Comparison of ENCODE assay signal across 28 cellular contexts in the genomic region with DNA sequence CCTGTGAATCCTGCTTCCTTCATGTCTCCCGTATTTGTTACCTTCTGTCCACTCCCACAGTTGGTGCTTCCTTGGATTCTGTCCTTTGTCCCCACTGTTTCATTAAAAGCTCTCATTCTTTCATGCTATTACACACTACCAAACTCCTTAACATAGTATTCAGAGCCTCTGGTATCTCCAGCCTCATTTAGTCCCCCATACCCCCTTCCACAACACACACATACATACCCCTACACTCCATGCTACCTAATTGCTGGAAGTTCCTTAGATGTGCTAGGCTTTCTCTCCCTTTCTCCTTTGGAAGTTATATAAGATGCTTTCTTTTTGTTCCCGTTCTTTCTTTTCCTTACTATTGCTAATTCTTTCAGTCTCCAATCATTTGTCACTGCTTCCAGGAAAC.
"Had no signal": no experiment of that assay in that cellular context is flagged by ENCODE, and none has a peak within 500 bp of the region (broad histone marks: within the 10 kb centered on the region; RNA-seq: fewer than 3 reads in every experiment).

No MANE protein-coding gene starts in this region.

- FAIRE-seq: astrocyte had no signal

- H3K27me3 ChIP-seq: brain microvascular endothelial cell, cardiac muscle cell had no signal

- H3K4me1 Mint-ChIP-seq: activated B cell treated with CpG ODN at 0.5 μM for 24 hours; activated CD4-positive, alpha-beta memory T cell treated with anti-CD3 and anti-CD28 coated beads, Interleukin-2, amount 10 ng/mL, durations not matched to agents 7 days and 5 days; activated T-helper 17 cell treated with anti-CD3 and anti-CD28 coated beads, Interleukin-2, amount 50 U/mL, for 72 hours had no signal

- DNase-seq: activated B cell treated with CpG ODN at 0.5 μM for 24 hours; activated CD4-positive, alpha-beta memory T cell treated with anti-CD3 and anti-CD28 coated beads, Interleukin-2, amount 10 ng/mL, durations not matched to agents 7 days and 5 days; activated CD4-positive, alpha-beta T cell treated with anti-CD3 and anti-CD28 coated beads for 1 hour; activated CD4-positive, alpha-beta T cell treated with anti-CD3 and anti-CD28 coated beads, Interleukin-2, amount 50 U/mL, for 1 hour; activated gamma-delta T cell; activated naive CD4-positive, alpha-beta T cell treated with anti-CD3 and anti-CD28 coated beads for 36 hours; activated T-cell treated with anti-CD3 and anti-CD28 coated beads for 4 hours; activated T-cell treated with anti-CD3 and anti-CD28 coated beads, Interleukin-2, amount 50 U/mL, for 48 hours; amygdala; brain microvascular endothelial cell; cerebellar nuclear complex; NCI-H1048; NCI-H146; NCI-H187 treated with DMSO at 0.1 percent for 48 hours; NCI-H2081 treated with DMSO at 0.1 percent for 48 hours; NCI-H2171; NCI-H2227 treated with DMSO at 0.1 percent for 48 hours; NCI-H446 treated with DMSO at 0.1 percent for 48 hours; NCI-H526; NCI-H774; RPMI8226; SW 1271 had no signal

- H3K9me3 Mint-ChIP-seq: activated B cell treated with CpG ODN at 0.5 μM for 24 hours; activated CD4-positive, alpha-beta memory T cell treated with anti-CD3 and anti-CD28 coated beads, Interleukin-2, amount 10 ng/mL, durations not matched to agents 7 days and 5 days; activated naive CD4-positive, alpha-beta T cell treated with anti-CD3 and anti-CD28 coated beads for 36 hours; activated T-helper 17 cell treated with anti-CD3 and anti-CD28 coated beads, Interleukin-2, amount 50 U/mL, for 72 hours had no signal

- ATAC-seq: activated T-helper 17 cell treated with anti-CD3 and anti-CD28 coated beads, Interleukin-2, amount 50 U/mL, for 72 hours; Right ventricle myocardium inferior had no signal

- H3K4me3 ChIP-seq: cardiac muscle cell, SK-N-MC had no signal

- H3K36me3 Mint-ChIP-seq: activated naive CD8-positive, alpha-beta T cell had no signal

- H3K4me3 Mint-ChIP-seq: activated B cell treated with CpG ODN at 0.5 μM for 24 hours; activated CD4-positive, alpha-beta memory T cell treated with anti-CD3 and anti-CD28 coated beads, Interleukin-2, amount 10 ng/mL, durations not matched to agents 7 days and 5 days; activated naive CD4-positive, alpha-beta T cell treated with anti-CD3 and anti-CD28 coated beads for 36 hours; activated naive CD8-positive, alpha-beta T cell; activated T-helper 17 cell treated with anti-CD3 and anti-CD28 coated beads, Interleukin-2, amount 50 U/mL, for 72 hours had no signal

- H3K36me3 ChIP-seq: brain microvascular endothelial cell, cardiac muscle cell had no signal

- H3K27ac Mint-ChIP-seq: activated B cell treated with CpG ODN at 0.5 μM for 24 hours; activated CD4-positive, alpha-beta memory T cell treated with anti-CD3 and anti-CD28 coated beads, Interleukin-2, amount 10 ng/mL, durations not matched to agents 7 days and 5 days; activated naive CD4-positive, alpha-beta T cell treated with anti-CD3 and anti-CD28 coated beads for 36 hours; activated naive CD8-positive, alpha-beta T cell; activated T-helper 17 cell treated with anti-CD3 and anti-CD28 coated beads, Interleukin-2, amount 50 U/mL, for 72 hours had no signal

- H3K27ac ChIP-seq: brain microvascular endothelial cell, cardiac muscle cell, SK-N-MC had no signal
